Comparison of ENCODE assay signal across 25 cellular contexts in the genomic region with DNA sequence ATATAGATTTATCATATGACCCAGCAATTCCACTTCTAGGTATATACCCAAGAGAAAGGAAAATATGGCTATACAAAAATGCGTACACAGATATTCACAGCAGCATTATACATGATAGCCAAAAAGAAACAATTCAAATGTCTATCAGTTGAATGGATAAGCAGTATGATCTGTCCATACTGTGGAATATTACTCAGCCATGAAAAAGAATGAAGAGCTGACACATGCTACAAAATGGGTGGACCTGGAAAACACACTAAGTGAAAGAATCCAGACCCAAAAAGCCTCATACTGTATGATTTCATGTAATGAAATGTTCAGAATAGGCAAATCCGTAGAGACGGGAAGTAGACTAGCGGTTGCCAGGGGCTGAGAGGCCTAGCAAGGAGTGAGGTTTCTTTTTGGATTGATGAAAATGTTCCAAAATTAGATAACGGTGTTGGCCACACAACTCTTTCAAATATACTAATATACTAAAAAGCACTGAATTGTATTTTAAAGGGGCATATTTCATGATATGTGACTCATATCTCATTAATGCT. TPM values are rescaled to one million over a fixed set of nuclear protein-coding genes. Genes with fewer than 3 reads are reported as not detected.
"Had no signal": no experiment of that assay in that cellular context is flagged by ENCODE, and none has a peak within 500 bp of the region (broad histone marks: within the 10 kb centered on the region; RNA-seq: fewer than 3 reads in every experiment).

No MANE protein-coding gene starts in this region.

- H3K36me3 ChIP-seq: esophagus muscularis mucosa, right lobe of liver, tibial artery had no signal

- H3K4me3 Mint-ChIP-seq: activated CD4-positive, alpha-beta memory T cell treated with anti-CD3 and anti-CD28 coated beads for 36 hours; activated naive CD4-positive, alpha-beta T cell treated with anti-CD3 and anti-CD28 coated beads, Interleukin-2, amount 10 ng/mL, durations not matched to agents 7 days and 5 days; activated naive CD8-positive, alpha-beta T cell treated with anti-CD3 and anti-CD28 coated beads, Interleukin-2, amount 10 ng/mL, durations not matched to agents 7 days and 5 days; activated T-cell treated with anti-CD3 and anti-CD28 coated beads, Interleukin-2, amount 50 U/mL, for 24 hours; dendritic cell treated with granulocyte-macrophage colony-stimulating factor and Interleukin-4, amounts not matched to agents 40 ng/mL and 50 ng/mL, for 4 days; endodermal cell; immature natural killer cell; nephron; stimulated activated naive CD8-positive, alpha-beta T cell treated with anti-CD3 and anti-CD28 coated beads, Interleukin-15, Interleukin-2, amounts not matched to agents 100 ng/mL and 50 ng/mL, for 24 hours had no signal

- ATAC-seq: foreskin keratinocyte, right lobe of liver had no signal

- H3K36me3 Mint-ChIP-seq: activated CD4-positive, alpha-beta memory T cell treated with anti-CD3 and anti-CD28 coated beads for 36 hours; activated naive CD4-positive, alpha-beta T cell treated with anti-CD3 and anti-CD28 coated beads, Interleukin-2, amount 10 ng/mL, durations not matched to agents 7 days and 5 days; activated naive CD8-positive, alpha-beta T cell treated with anti-CD3 and anti-CD28 coated beads, Interleukin-2, amount 10 ng/mL, durations not matched to agents 7 days and 5 days; immature natural killer cell had no signal

- H3K27ac ChIP-seq: foreskin keratinocyte, right lobe of liver, SK-N-MC had no signal

- H3K9me3 Mint-ChIP-seq: activated naive CD4-positive, alpha-beta T cell treated with anti-CD3 and anti-CD28 coated beads, Interleukin-2, amount 10 ng/mL, durations not matched to agents 7 days and 5 days; activated naive CD8-positive, alpha-beta T cell treated with anti-CD3 and anti-CD28 coated beads, Interleukin-2, amount 10 ng/mL, durations not matched to agents 7 days and 5 days; dendritic cell treated with granulocyte-macrophage colony-stimulating factor and Interleukin-4, amounts not matched to agents 40 ng/mL and 50 ng/mL, for 4 days; stimulated activated naive CD8-positive, alpha-beta T cell treated with anti-CD3 and anti-CD28 coated beads, Interleukin-15, Interleukin-2, amounts not matched to agents 100 ng/mL and 50 ng/mL, for 24 hours had no signal

- H3K9me3 ChIP-seq: right lobe of liver, tibial artery had no signal

- DNase-seq: activated CD4-positive, alpha-beta memory T cell treated with anti-CD3 and anti-CD28 coated beads for 36 hours; activated CD4-positive, alpha-beta T cell treated with anti-CD3 and anti-CD28 coated beads for 4 hours; activated CD4-positive, CD25-positive, alpha-beta regulatory T cell; activated CD8-positive, alpha-beta memory T cell treated with anti-CD3 and anti-CD28 coated beads, Interleukin-2, amount 50 U/mL, for 48 hours; activated gamma-delta T cell; activated naive CD4-positive, alpha-beta T cell treated with anti-CD3 and anti-CD28 coated beads, Interleukin-2, amount 10 ng/mL, durations not matched to agents 7 days and 5 days; activated naive CD8-positive, alpha-beta T cell treated with anti-CD3 and anti-CD28 coated beads, Interleukin-2, amount 10 ng/mL, durations not matched to agents 7 days and 5 days; activated T-cell treated with anti-CD3 and anti-CD28 coated beads, Interleukin-2, amount 50 U/mL, for 24 hours; central memory CD4-positive, alpha-beta T cell; endodermal cell; foreskin keratinocyte; hippocampal formation; immature natural killer cell; mesendoderm; stimulated activated CD4-positive, alpha-beta T cell treated with anti-CD3 and anti-CD28 coated beads, Interleukin-2, amount 100 ng/mL, for 48 hours had no signal

- H3K4me1 Mint-ChIP-seq: immature natural killer cell had no signal

- H3K4me3 ChIP-seq: esophagus muscularis mucosa, lung, right lobe of liver, SK-N-MC, tibial artery had no signal

- H3K27ac Mint-ChIP-seq: activated CD4-positive, alpha-beta memory T cell treated with anti-CD3 and anti-CD28 coated beads for 36 hours; activated naive CD4-positive, alpha-beta T cell treated with anti-CD3 and anti-CD28 coated beads, Interleukin-2, amount 10 ng/mL, durations not matched to agents 7 days and 5 days; activated naive CD8-positive, alpha-beta T cell treated with anti-CD3 and anti-CD28 coated beads, Interleukin-2, amount 10 ng/mL, durations not matched to agents 7 days and 5 days; activated T-cell treated with anti-CD3 and anti-CD28 coated beads, Interleukin-2, amount 50 U/mL, for 24 hours; dendritic cell treated with granulocyte-macrophage colony-stimulating factor and Interleukin-4, amounts not matched to agents 40 ng/mL and 50 ng/mL, for 4 days; endodermal cell; immature natural killer cell; nephron; stimulated activated naive CD8-positive, alpha-beta T cell treated with anti-CD3 and anti-CD28 coated beads, Interleukin-15, Interleukin-2, amounts not matched to agents 100 ng/mL and 50 ng/mL, for 24 hours had no signal

- H3K4me1 ChIP-seq: foreskin keratinocyte, right lobe of liver had no signal

- H3K27me3 ChIP-seq: right lobe of liver, tibial artery had no signal

RNA-seq across cellular contexts. Expression of gene FGD5, which starts 33.4 kb away (rescaled TPM):
- total RNA-seq: foreskin keratinocyte; myocyte; T-helper 1 cell treated with Interleukin-12 subunit alpha and Interleukin-12 subunit beta and Interleukin-4 antibody, amounts not matched to agents 30 ng/mL and 1 ng/mL, for 36 hours had no signal
- polyA plus RNA-seq: foreskin keratinocyte, immature natural killer cell had no signal
